Comparison of ENCODE assay signal across 8 cellular contexts in genomic region chr19:18274776-18275356, GRCh38. TPM values are rescaled to one million over a fixed set of nuclear protein-coding genes. Genes with fewer than 3 reads are reported as not detected.
A peak's percentile ranks its signal among the peaks of the same experiment; 100 is the strongest.
DNase-seq lines count a peak whose midpoint lies in the region; ATAC-seq and TF ChIP-seq lines count a peak whose summit lies in the region.

No MANE protein-coding gene starts in this region.

- H2AFZ ChIP-seq in smooth muscle cell (ENCODE audit: low read depth) (no peak overlapping the region), MM.1S (ENCODE audit: low read length) (no peak overlapping the region)

- H3K9me3 Mint-ChIP-seq in CD14-positive monocyte, result peaks cover 0 to 6% (median 3%) of the 10 kb centered on the region in 7 donors
- no peaks in the 10 kb centered on the region for H3K9me3 Mint-ChIP-seq in T-helper 2 cell treated with Interferon-gamma antibody and Interleukin-4, amounts not matched to agents 5 μg/mL and 100 μg/mL, for 36 hours

- H3K4me2 ChIP-seq in smooth muscle cell (no peak overlapping the region), MM.1S (ENCODE audit: low read depth, low read length) (no peak overlapping the region)

- no peaks in the 10 kb centered on the region for H3K9me3 ChIP-seq in smooth muscle cell (replicated peaks; ENCODE audit: low read depth)
- no peaks in the 10 kb centered on the region for H3K9me3 ChIP-seq in MM.1S (replicated peaks; ENCODE audit: insufficient read depth, low read length)

- H3K4me3 ChIP-seq in astrocyte of the cerebellum (ENCODE audit: low read depth, low read length), result peak overlapping the region; percentile 4
- no peak overlapping the region for H3K4me3 ChIP-seq in smooth muscle cell
- H3K4me3 ChIP-seq in MM.1S (ENCODE audit: low read length), result no peak overlapping the region

- peaks cover 29% of the 10 kb centered on the region for H3K79me2 ChIP-seq in smooth muscle cell (ENCODE audit: low read depth)
- peaks cover 17% of the 10 kb centered on the region for H3K79me2 ChIP-seq in MM.1S (ENCODE audit: low read length)

- H3K9me2 ChIP-seq in MM.1S (replicated peaks; ENCODE audit: insufficient read depth, low read length), result no peaks in the 10 kb centered on the region

- H3K27ac ChIP-seq in smooth muscle cell (ENCODE audit: low read depth) (peak overlapping the region; percentile 42), MM.1S (ENCODE audit: low read length) (no peak overlapping the region)

- peaks cover 41% of the 10 kb centered on the region for H3K4me1 Mint-ChIP-seq in CD14-positive monocyte
- peaks cover 17% of the 10 kb centered on the region for H3K4me1 Mint-ChIP-seq in T-helper 2 cell treated with Interferon-gamma antibody and Interleukin-4, amounts not matched to agents 5 μg/mL and 100 μg/mL, for 36 hours (ENCODE audit: low read depth)

- intact Hi-C loops in CD14-positive monocyte (cut with micrococcal nuclease), result loop anchor here (5.0 to 10.0 kb wide), 2 partner anchors 140 to 142 kb away; partner anchors contain the start of gene SSBP4 (in 2 of the 2)

- WGBS in smooth muscle cell (ENCODE audit: low lambda C conversion rate), result 63% methylated on average over 13 of the region's 13 CpGs

- in situ Hi-C loops in astrocyte of the cerebellum (cut with HindIII; ENCODE audit: low sequenced_read_pairs), result no loop called here

- no peaks in the 10 kb centered on the region for H3K36me3 ChIP-seq in smooth muscle cell (ENCODE audit: low read depth)
- no peaks in the 10 kb centered on the region for H3K36me3 ChIP-seq in MM.1S (replicated peaks; ENCODE audit: insufficient read depth, low read length)

- peaks cover 8% of the 10 kb centered on the region for H3K4me1 ChIP-seq in smooth muscle cell (ENCODE audit: low read depth)
- 0 out of 2 replicates have a peak, but pooled peaks cover 2% of the 10 kb centered on the region for H3K4me1 ChIP-seq in MM.1S (ENCODE audit: low read length)

- no peak overlapping the region for H3K9ac ChIP-seq in smooth muscle cell (ENCODE audit: low read depth)
- no peak overlapping the region for H3K9ac ChIP-seq in MM.1S (ENCODE audit: low read length)

- H3K27ac Mint-ChIP-seq in CD14-positive monocyte, result peak overlapping the region; percentile 54 to 84 (median 70)
- H3K27ac Mint-ChIP-seq in T-helper 2 cell treated with Interferon-gamma antibody and Interleukin-4, amounts not matched to agents 5 μg/mL and 100 μg/mL, for 36 hours, result no peak overlapping the region

- H3F3A ChIP-seq in smooth muscle cell (ENCODE audit: low read depth), result peaks cover 32% of the 10 kb centered on the region
- peaks cover 8% of the 10 kb centered on the region for H3F3A ChIP-seq in MM.1S (ENCODE audit: insufficient read depth, low read length)

- no peak for ATAC-seq in HG02870 (IDR thresholded peaks at IDR 0.05; ENCODE audit: unreplicated experiment)

- peak; percentile 87 for DNase-seq in CD14-positive monocyte (ENCODE audit: low spot score)
- peak; percentile 93 for DNase-seq in M059J (ENCODE audit: low read depth)
- DNase-seq in astrocyte of the cerebellum (ENCODE audit: low read depth), result peak; percentile 80
- DNase-seq in hypothalamus (lab: John Stamatoyannopoulos, UW), result peak in 48 of 51 donors; percentile 8 to 86 (median 69)
- no peak for DNase-seq in smooth muscle cell (lab: John Stamatoyannopoulos, UW; ENCODE audit: unreplicated experiment)
- DNase-seq in MM.1S, result no peak
- DNase-seq in T-helper 2 cell treated with Interferon-gamma antibody and Interleukin-4, amounts not matched to agents 5 μg/mL and 100 μg/mL, for 36 hours (ENCODE audit: low spot score), result no peak

- no peak for TF ChIP-seq CTCF in CD14-positive monocyte (IDR thresholded peaks at IDR 0.05)
- no peak for TF ChIP-seq CTCF in astrocyte of the cerebellum (IDR thresholded peaks at IDR 0.05; ENCODE audit: low read depth, low read length, missing control alignments)
- TF ChIP-seq CTCF in smooth muscle cell (IDR thresholded peaks at IDR 0.05; ENCODE audit: borderline replicate concordance, insufficient read depth, poor library complexity, severe bottlenecking), result no peak
- TF ChIP-seq CTCF in MM.1S (IDR thresholded peaks at IDR 0.05; ENCODE audit: low read length), result no peak

- peak overlapping the region; percentile 35 to 58 for H3K4me3 Mint-ChIP-seq in CD14-positive monocyte
- no peak overlapping the region for H3K4me3 Mint-ChIP-seq in T-helper 2 cell treated with Interferon-gamma antibody and Interleukin-4, amounts not matched to agents 5 μg/mL and 100 μg/mL, for 36 hours

- H3K27me3 ChIP-seq in smooth muscle cell (ENCODE audit: low read depth) (no peaks in the 10 kb centered on the region), MM.1S (replicated peaks; ENCODE audit: insufficient read depth, low read length) (0 out of 2 replicates have a peak, but pooled peaks cover 3% of the 10 kb centered on the region)

- H4K20me1 ChIP-seq in smooth muscle cell (ENCODE audit: low read depth) (peaks cover 96% of the 10 kb centered on the region), MM.1S (ENCODE audit: insufficient read depth, low read length) (no peaks in the 10 kb centered on the region)

- H3K36me3 Mint-ChIP-seq in CD14-positive monocyte, result peaks cover 20 to 55% of the 10 kb centered on the region in 2 donors
- H3K36me3 Mint-ChIP-seq in T-helper 2 cell treated with Interferon-gamma antibody and Interleukin-4, amounts not matched to agents 5 μg/mL and 100 μg/mL, for 36 hours (ENCODE audit: low read depth), result peaks cover 45% of the 10 kb centered on the region

- peaks cover 0 to 17% (median 2%) of the 10 kb centered on the region in 3 donors for H3K27me3 Mint-ChIP-seq in CD14-positive monocyte (ENCODE audit: low read depth in 3 of 3)
- H3K27me3 Mint-ChIP-seq in T-helper 2 cell treated with Interferon-gamma antibody and Interleukin-4, amounts not matched to agents 5 μg/mL and 100 μg/mL, for 36 hours (ENCODE audit: low read depth), result peaks cover 3% of the 10 kb centered on the region

RNA-seq across cellular contexts. Expression of gene IQCN, which starts 0.6 kb away (rescaled TPM):
- polyA plus RNA-seq in CD14-positive monocyte, result not detected
- total RNA-seq in M059J (2014; rRNA removed; shearing (Covaris generic)), result 0.10 TPM in 1 of 2 replicates, not detected in the other
- 3.9 and 4.9 TPM in 2 replicates for total RNA-seq in smooth muscle cell
- 2.5 and 5.8 TPM in 2 replicates for polyA plus RNA-seq in smooth muscle cell

RNA-seq across cellular contexts. Expression of gene JUND, which starts 6.6 kb away (rescaled TPM):
- 10 to 100 TPM; 22.5 to 86.9 TPM for polyA plus RNA-seq in CD14-positive monocyte
- 54.1 and 206 TPM in 2 replicates for total RNA-seq in M059J (2014; rRNA removed; shearing (Covaris generic))
- 79.9 and 164 TPM in 2 replicates for total RNA-seq in smooth muscle cell
- 464 and 497 TPM in 2 replicates for polyA plus RNA-seq in smooth muscle cell

RNA-seq across cellular contexts. Expression of gene LSM4, which starts 48.0 kb away (rescaled TPM):
- polyA plus RNA-seq in CD14-positive monocyte (100 to 1,000 TPM in 1 of 2 donors, 10 to 100 TPM in 1; 97.0 to 143 TPM), smooth muscle cell (156 and 177 TPM in 2 replicates)
- total RNA-seq in M059J (2014; rRNA removed; shearing (Covaris generic)), result 314 and 393 TPM in 2 replicates
- total RNA-seq in smooth muscle cell, result 116 and 121 TPM in 2 replicates

RNA-seq across cellular contexts. Expression of gene PDE4C, which starts 48.6 kb away (rescaled TPM):
- polyA plus RNA-seq in CD14-positive monocyte, result not detected
- total RNA-seq in M059J (2014; rRNA removed; shearing (Covaris generic)), result 0.07 and 0.15 TPM in 2 replicates
- total RNA-seq in smooth muscle cell, result 1.1 and 3.1 TPM in 2 replicates
- polyA plus RNA-seq in smooth muscle cell, result 1.7 and 1.9 TPM in 2 replicates

Comparison
In these comparisons a context has a peak if more than half of its experiments do, and no peak if none do; other contexts are left out.
1. DNase-seq: peak in CD14-positive monocyte (single experiment), M059J (single experiment), astrocyte of the cerebellum (single experiment) and hypothalamus (48 of 51); none in smooth muscle cell (single experiment), MM.1S (single experiment) and T-helper 2 cell treated with Interferon-gamma antibody and Interleukin-4, amounts not matched to agents 5 μg/mL and 100 μg/mL, for 36 hours (single experiment).